Comparison of ENCODE assay signal across 8 cellular contexts in the genomic region with DNA sequence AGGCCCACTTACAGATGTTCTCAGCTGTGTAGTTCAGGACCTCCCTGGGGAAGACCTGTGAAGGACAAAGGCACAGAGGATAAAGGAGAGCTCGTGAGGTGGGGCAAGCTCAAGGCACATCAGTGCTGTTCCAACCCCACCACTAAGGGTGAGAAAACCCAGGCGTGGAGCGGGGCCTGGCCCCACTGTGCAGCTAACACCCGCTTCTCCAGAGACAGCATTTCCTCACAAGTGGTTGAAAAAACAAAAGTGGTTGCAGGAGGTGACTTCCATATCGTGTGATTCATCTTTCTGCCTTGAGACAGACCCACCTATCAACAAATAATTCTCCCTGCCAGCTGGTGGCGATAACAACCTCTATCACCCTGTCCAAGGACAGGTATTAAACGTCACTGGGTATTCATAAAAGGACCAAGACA. TPM values are rescaled to one million over a fixed set of nuclear protein-coding genes. Genes with fewer than 3 reads are reported as not detected.
DNase-seq lines count a peak whose midpoint lies in the region; ATAC-seq and TF ChIP-seq lines count a peak whose summit lies in the region.

No MANE protein-coding gene starts in this region.

- CTCF ChIA-PET in WTC11 (lab: Charles Lee) = interaction anchor here (0.7 to 1.8 kb wide), 9 partner anchors 9 to 370 kb away, joined by 3 to 15 read pairs (median 4); no protein-coding TSS in a partner anchor

- H3K27me3 ChIP-seq in cardiac muscle cell = no peaks in the 10 kb centered on the region

- TF ChIP-seq CTCF in cardiac muscle cell (IDR thresholded peaks at IDR 0.05; ENCODE audit: low read depth, low read length) (no peak), WTC11 (IDR thresholded peaks at IDR 0.05) (no peak), epithelial cell of proximal tubule (conservative IDR thresholded peaks at IDR 0.05; ENCODE audit: low read depth, low read length) (peak; percentile 41)

- H3K36me3 Mint-ChIP-seq in WTC11 = peaks cover 17% of the 10 kb centered on the region; the same call in 1 of the 2 replicates

- no peaks in the 10 kb centered on the region for H3K4me1 Mint-ChIP-seq in WTC11
- peaks cover 35% of the 10 kb centered on the region for H3K4me1 Mint-ChIP-seq in stimulated activated naive CD8-positive, alpha-beta T cell treated with anti-CD3 and anti-CD28 coated beads, Interleukin-15, amount 100 ng/mL, for 72 hours

- peaks cover 10% of the 10 kb centered on the region for H3K4me1 ChIP-seq in cardiac muscle cell (ENCODE audit: low read depth)

- ATAC-seq in Right ventricle myocardium inferior (no peak), WTC11 (peak; percentile 38; the same call in 1 of the 2 replicates), HG02763 (IDR thresholded peaks at IDR 0.05; ENCODE audit: unreplicated experiment) (no peak)
- peak; percentile 96 for ATAC-seq in stimulated activated naive CD8-positive, alpha-beta T cell treated with anti-CD3 and anti-CD28 coated beads, Interleukin-15, amount 100 ng/mL, for 72 hours

- H3K36me3 ChIP-seq in cardiac muscle cell = peaks cover 35% of the 10 kb centered on the region

- H3K27me3 Mint-ChIP-seq in WTC11 (ENCODE audit: low read depth) = no peaks in the 10 kb centered on the region
- no peaks in the 10 kb centered on the region for H3K27me3 Mint-ChIP-seq in stimulated activated naive CD8-positive, alpha-beta T cell treated with anti-CD3 and anti-CD28 coated beads, Interleukin-15, amount 100 ng/mL, for 72 hours

- H3K4me3 Mint-ChIP-seq in WTC11 = no peak overlapping the region
- peak overlapping the region in 1 of 2 donors; percentile 8 for H3K4me3 Mint-ChIP-seq in stimulated activated naive CD8-positive, alpha-beta T cell treated with anti-CD3 and anti-CD28 coated beads, Interleukin-15, amount 100 ng/mL, for 72 hours

- H3K4me3 ChIP-seq in cardiac muscle cell (no peak overlapping the region), epithelial cell of proximal tubule (ENCODE audit: low read depth, low read length) (no peak overlapping the region)

- no peaks in the 10 kb centered on the region for H3K9me3 ChIP-seq in cardiac muscle cell (ENCODE audit: low read depth)

- H3K27ac Mint-ChIP-seq in WTC11 = peak overlapping the region; percentile 71; the same call in 1 of the 2 replicates
- H3K27ac Mint-ChIP-seq in stimulated activated naive CD8-positive, alpha-beta T cell treated with anti-CD3 and anti-CD28 coated beads, Interleukin-15, amount 100 ng/mL, for 72 hours = peak overlapping the region; percentile 7 to 30

- DNase-seq in cardiac muscle cell (ENCODE audit: low read depth in 1 of 2, low spot score in 1 of 2) = no peak
- no peak for DNase-seq in Right ventricle myocardium inferior (ENCODE audit: missing footprints)
- no peak for DNase-seq in WTC11 (ENCODE audit: low spot score)
- no peak for DNase-seq in epithelial cell of proximal tubule (ENCODE audit: low read depth)
- peak; percentile 23 to 64 for DNase-seq in stimulated activated naive CD8-positive, alpha-beta T cell treated with anti-CD3 and anti-CD28 coated beads, Interleukin-15, amount 100 ng/mL, for 72 hours
- DNase-seq in NCI-H1092 treated with DMSO at 0.1 percent for 48 hours (lab: John Stamatoyannopoulos, UW) = no peak
- no peak for DNase-seq in NCI-H526 treated with DMSO at 0.1 percent for 48 hours (lab: John Stamatoyannopoulos, UW)

- H3K27ac ChIP-seq in cardiac muscle cell = peak overlapping the region; percentile 67

- H3K9me3 Mint-ChIP-seq in WTC11 = no peaks in the 10 kb centered on the region
- no peaks in the 10 kb centered on the region for H3K9me3 Mint-ChIP-seq in stimulated activated naive CD8-positive, alpha-beta T cell treated with anti-CD3 and anti-CD28 coated beads, Interleukin-15, amount 100 ng/mL, for 72 hours

- POLR2A ChIA-PET in WTC11 (lab: Charles Lee) = interaction anchor here (1.1 kb wide), 1 partner anchor 19 kb away, joined by 3 read pairs; no protein-coding TSS in a partner anchor

- intact Hi-C loops in Right ventricle myocardium inferior (cut with DNase I) = no loop called here

TF ChIP-seq in WTC11, 78 proteins besides CTCF, POLR2A, EP300 and RAD21 (continues in another document):
- TF ChIP-seq CREB1 (CRISPR knock-in tag; IDR thresholded peaks at IDR 0.05) (no peak), FOXP1 (CRISPR knock-in tag; IDR thresholded peaks at IDR 0.05; ENCODE audit: borderline replicate concordance) (no peak), NR2C2 (CRISPR knock-in tag; IDR thresholded peaks at IDR 0.05) (no peak), JUN (CRISPR knock-in tag; IDR thresholded peaks at IDR 0.05) (no peak), NR1H2 (CRISPR knock-in tag; IDR thresholded peaks at IDR 0.05) (no peak), SP1 (CRISPR knock-in tag; conservative IDR thresholded peaks at IDR 0.05) (no peak)
- TF ChIP-seq, protein P1, sequence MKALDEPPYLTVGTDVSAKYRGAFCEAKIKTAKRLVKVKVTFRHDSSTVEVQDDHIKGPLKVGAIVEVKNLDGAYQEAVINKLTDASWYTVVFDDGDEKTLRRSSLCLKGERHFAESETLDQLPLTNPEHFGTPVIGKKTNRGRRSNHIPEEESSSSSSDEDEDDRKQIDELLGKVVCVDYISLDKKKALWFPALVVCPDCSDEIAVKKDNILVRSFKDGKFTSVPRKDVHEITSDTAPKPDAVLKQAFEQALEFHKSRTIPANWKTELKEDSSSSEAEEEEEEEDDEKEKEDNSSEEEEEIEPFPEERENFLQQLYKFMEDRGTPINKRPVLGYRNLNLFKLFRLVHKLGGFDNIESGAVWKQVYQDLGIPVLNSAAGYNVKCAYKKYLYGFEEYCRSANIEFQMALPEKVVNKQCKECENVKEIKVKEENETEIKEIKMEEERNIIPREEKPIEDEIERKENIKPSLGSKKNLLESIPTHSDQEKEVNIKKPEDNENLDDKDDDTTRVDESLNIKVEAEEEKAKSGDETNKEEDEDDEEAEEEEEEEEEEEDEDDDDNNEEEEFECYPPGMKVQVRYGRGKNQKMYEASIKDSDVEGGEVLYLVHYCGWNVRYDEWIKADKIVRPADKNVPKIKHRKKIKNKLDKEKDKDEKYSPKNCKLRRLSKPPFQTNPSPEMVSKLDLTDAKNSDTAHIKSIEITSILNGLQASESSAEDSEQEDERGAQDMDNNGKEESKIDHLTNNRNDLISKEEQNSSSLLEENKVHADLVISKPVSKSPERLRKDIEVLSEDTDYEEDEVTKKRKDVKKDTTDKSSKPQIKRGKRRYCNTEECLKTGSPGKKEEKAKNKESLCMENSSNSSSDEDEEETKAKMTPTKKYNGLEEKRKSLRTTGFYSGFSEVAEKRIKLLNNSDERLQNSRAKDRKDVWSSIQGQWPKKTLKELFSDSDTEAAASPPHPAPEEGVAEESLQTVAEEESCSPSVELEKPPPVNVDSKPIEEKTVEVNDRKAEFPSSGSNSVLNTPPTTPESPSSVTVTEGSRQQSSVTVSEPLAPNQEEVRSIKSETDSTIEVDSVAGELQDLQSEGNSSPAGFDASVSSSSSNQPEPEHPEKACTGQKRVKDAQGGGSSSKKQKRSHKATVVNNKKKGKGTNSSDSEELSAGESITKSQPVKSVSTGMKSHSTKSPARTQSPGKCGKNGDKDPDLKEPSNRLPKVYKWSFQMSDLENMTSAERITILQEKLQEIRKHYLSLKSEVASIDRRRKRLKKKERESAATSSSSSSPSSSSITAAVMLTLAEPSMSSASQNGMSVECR (CRISPR knock-in tag; IDR thresholded peaks at IDR 0.05; ENCODE audit: borderline replicate concordance) = no peak
- TF ChIP-seq, protein P2, sequence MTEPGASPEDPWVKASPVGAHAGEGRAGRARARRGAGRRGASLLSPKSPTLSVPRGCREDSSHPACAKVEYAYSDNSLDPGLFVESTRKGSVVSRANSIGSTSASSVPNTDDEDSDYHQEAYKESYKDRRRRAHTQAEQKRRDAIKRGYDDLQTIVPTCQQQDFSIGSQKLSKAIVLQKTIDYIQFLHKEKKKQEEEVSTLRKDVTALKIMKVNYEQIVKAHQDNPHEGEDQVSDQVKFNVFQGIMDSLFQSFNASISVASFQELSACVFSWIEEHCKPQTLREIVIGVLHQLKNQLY (CRISPR knock-in tag; IDR thresholded peaks at IDR 0.05) = no peak
- TF ChIP-seq, protein P3, sequence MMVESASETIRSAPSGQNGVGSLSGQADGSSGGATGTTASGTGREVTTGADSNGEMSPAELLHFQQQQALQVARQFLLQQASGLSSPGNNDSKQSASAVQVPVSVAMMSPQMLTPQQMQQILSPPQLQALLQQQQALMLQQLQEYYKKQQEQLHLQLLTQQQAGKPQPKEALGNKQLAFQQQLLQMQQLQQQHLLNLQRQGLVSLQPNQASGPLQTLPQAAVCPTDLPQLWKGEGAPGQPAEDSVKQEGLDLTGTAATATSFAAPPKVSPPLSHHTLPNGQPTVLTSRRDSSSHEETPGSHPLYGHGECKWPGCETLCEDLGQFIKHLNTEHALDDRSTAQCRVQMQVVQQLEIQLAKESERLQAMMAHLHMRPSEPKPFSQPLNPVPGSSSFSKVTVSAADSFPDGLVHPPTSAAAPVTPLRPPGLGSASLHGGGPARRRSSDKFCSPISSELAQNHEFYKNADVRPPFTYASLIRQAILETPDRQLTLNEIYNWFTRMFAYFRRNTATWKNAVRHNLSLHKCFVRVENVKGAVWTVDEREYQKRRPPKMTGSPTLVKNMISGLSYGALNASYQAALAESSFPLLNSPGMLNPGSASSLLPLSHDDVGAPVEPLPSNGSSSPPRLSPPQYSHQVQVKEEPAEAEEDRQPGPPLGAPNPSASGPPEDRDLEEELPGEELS (CRISPR knock-in tag; IDR thresholded peaks at IDR 0.05) = no peak
- TF ChIP-seq, protein P4, sequence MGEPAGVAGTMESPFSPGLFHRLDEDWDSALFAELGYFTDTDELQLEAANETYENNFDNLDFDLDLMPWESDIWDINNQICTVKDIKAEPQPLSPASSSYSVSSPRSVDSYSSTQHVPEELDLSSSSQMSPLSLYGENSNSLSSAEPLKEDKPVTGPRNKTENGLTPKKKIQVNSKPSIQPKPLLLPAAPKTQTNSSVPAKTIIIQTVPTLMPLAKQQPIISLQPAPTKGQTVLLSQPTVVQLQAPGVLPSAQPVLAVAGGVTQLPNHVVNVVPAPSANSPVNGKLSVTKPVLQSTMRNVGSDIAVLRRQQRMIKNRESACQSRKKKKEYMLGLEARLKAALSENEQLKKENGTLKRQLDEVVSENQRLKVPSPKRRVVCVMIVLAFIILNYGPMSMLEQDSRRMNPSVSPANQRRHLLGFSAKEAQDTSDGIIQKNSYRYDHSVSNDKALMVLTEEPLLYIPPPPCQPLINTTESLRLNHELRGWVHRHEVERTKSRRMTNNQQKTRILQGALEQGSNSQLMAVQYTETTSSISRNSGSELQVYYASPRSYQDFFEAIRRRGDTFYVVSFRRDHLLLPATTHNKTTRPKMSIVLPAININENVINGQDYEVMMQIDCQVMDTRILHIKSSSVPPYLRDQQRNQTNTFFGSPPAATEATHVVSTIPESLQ (CRISPR knock-in tag; IDR thresholded peaks at IDR 0.05) = no peak

RNA-seq across cellular contexts. Expression of a gene that starts 30.0 kb away (rescaled TPM):
- 28.3 and 34.9 TPM in 2 replicates for total RNA-seq in cardiac muscle cell
- 35.3 and 41.8 TPM in 2 replicates for polyA plus RNA-seq in cardiac muscle cell
- total RNA-seq in Right ventricle myocardium inferior = 27.7 TPM
- 54.2 to 65.2 TPM (median 56.2 TPM) in 3 replicates for total RNA-seq in WTC11 (2021)
- total RNA-seq in epithelial cell of proximal tubule = 10.9 and 11.2 TPM in 2 replicates

RNA-seq across cellular contexts. Expression of a gene that starts 44.4 kb away (rescaled TPM):
- total RNA-seq in cardiac muscle cell (43.0 and 46.6 TPM in 2 replicates), Right ventricle myocardium inferior (20.3 TPM), WTC11 (2021) (11.1 to 11.5 TPM (median 11.4 TPM) in 3 replicates), epithelial cell of proximal tubule (20.2 and 29.9 TPM in 2 replicates)
- 26.6 and 29.4 TPM in 2 replicates for polyA plus RNA-seq in cardiac muscle cell

Comparison
In these comparisons a context has a peak if more than half of its experiments do, and no peak if none do; other contexts are left out.
1. DNase-seq: peak in stimulated activated naive CD8-positive, alpha-beta T cell treated with anti-CD3 and anti-CD28 coated beads, Interleukin-15, amount 100 ng/mL, for 72 hours (2 of 2); none in cardiac muscle cell (0 of 2), Right ventricle myocardium inferior (single experiment), WTC11 (single experiment), epithelial cell of proximal tubule (single experiment), NCI-H1092 treated with DMSO at 0.1 percent for 48 hours (single experiment) and NCI-H526 treated with DMSO at 0.1 percent for 48 hours (single experiment).
2. ATAC-seq: peak in WTC11 (single experiment) and stimulated activated naive CD8-positive, alpha-beta T cell treated with anti-CD3 and anti-CD28 coated beads, Interleukin-15, amount 100 ng/mL, for 72 hours (single experiment); none in Right ventricle myocardium inferior (single experiment) and HG02763 (single experiment).